Comparison of ENCODE assay signal across 26 cellular contexts in the genomic region with DNA sequence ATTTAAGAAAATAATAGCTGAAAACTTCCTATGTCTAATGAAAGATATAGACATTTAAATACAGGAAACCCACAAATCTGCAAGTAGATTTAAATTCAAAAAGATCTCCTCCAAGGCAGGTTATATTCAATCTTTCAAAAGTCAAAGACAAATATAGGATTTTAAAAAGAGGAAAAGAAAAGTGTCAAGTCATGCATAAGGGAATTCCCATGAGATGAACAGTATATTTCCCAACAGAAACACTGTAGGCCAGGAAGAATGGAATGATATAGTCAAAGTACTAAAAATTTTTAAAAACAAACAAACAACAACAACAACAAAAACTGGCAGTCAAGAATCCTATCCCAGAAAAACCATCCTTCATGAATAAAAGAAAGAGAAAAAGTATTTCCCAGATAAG.
"Had no signal": no experiment of that assay in that cellular context is flagged by ENCODE, and none has a peak within 500 bp of the region (broad histone marks: within the 10 kb centered on the region; RNA-seq: fewer than 3 reads in every experiment).

No MANE protein-coding gene starts in this region.

- ATAC-seq: activated CD8-positive, alpha-beta T cell treated with anti-CD3 and anti-CD28 coated beads for 36 hours; activated T-cell treated with anti-CD3 and anti-CD28 coated beads, Interleukin-2, amount 50 U/mL, for 4 hours; activated T-helper 17 cell treated with anti-CD3 and anti-CD28 coated beads, Interleukin-2, amount 50 U/mL, for 72 hours; esophagus mucosa had no signal

- H3K4me3 ChIP-seq: coronary artery, dorsolateral prefrontal cortex had no signal

- H3K27ac ChIP-seq: brain microvascular endothelial cell, coronary artery, dorsolateral prefrontal cortex had no signal

- FAIRE-seq: astrocyte, bronchial epithelial cell, frontal cortex had no signal

- DNase-seq: activated CD4-positive, alpha-beta T cell treated with anti-CD3 and anti-CD28 coated beads for 1 hour; activated CD4-positive, alpha-beta T cell treated with anti-CD3 and anti-CD28 coated beads for 4 hours; activated CD4-positive, alpha-beta T cell treated with anti-CD3 and anti-CD28 coated beads, Interleukin-2, amount 10 ng/mL, durations not matched to agents 7 days and 5 days; activated CD4-positive, alpha-beta T cell treated with anti-CD3 and anti-CD28 coated beads, Interleukin-2, amount 50 U/mL, for 48 hours; activated CD8-positive, alpha-beta memory T cell treated with anti-CD3 and anti-CD28 coated beads for 24 hours; activated CD8-positive, alpha-beta T cell treated with anti-CD3 and anti-CD28 coated beads for 36 hours; activated effector memory CD4-positive, alpha-beta T cell treated with Interleukin-2 at 50 U/mL for 16 hours; activated gamma-delta T cell treated with Interleukin-2 at 50 U/mL for 16 hours; activated naive CD4-positive, alpha-beta T cell treated with anti-CD3 and anti-CD28 coated beads, Interleukin-2, amount 50 U/mL, for 16 hours; activated naive CD4-positive, alpha-beta T cell treated with Interleukin-2 at 50 U/mL for 16 hours; activated T-cell treated with anti-CD3 and anti-CD28 coated beads, Interleukin-2, amount 50 U/mL, for 4 hours; amniotic stem cell; anterior cingulate cortex; brain microvascular endothelial cell; dorsolateral prefrontal cortex; effector memory CD4-positive, alpha-beta T cell; endodermal cell; foreskin fibroblast; head of caudate nucleus; T-helper 2 cell had no signal
